Comparison of ENCODE assay signal across 1 cellular context in the genomic region with DNA sequence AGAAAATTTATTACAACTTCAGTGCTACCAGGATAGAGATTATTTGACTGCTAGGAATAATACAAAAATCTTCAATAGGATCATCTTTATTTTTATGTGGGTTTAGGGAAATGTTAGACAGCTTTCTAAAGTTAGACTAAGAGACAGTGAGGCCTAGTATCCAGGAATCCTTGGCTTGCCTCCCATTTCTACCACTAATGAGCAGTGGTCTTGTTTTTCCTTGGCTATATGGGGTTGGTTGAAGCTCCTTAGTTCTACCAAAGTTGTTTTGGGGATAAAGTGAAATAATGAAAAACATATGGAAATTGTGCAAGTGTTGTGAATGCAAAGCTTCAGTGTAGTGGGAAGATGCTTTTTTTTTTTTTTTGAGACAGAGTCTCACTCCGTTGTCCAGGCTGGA.
TF ChIP-seq lines count a peak whose summit lies in the region.

No MANE protein-coding gene starts in this region.

TF ChIP-seq in GM23338, 12 proteins besides CTCF, POLR2A, EP300 and RAD21 (continued from another document):
- TF ChIP-seq, protein P1, sequence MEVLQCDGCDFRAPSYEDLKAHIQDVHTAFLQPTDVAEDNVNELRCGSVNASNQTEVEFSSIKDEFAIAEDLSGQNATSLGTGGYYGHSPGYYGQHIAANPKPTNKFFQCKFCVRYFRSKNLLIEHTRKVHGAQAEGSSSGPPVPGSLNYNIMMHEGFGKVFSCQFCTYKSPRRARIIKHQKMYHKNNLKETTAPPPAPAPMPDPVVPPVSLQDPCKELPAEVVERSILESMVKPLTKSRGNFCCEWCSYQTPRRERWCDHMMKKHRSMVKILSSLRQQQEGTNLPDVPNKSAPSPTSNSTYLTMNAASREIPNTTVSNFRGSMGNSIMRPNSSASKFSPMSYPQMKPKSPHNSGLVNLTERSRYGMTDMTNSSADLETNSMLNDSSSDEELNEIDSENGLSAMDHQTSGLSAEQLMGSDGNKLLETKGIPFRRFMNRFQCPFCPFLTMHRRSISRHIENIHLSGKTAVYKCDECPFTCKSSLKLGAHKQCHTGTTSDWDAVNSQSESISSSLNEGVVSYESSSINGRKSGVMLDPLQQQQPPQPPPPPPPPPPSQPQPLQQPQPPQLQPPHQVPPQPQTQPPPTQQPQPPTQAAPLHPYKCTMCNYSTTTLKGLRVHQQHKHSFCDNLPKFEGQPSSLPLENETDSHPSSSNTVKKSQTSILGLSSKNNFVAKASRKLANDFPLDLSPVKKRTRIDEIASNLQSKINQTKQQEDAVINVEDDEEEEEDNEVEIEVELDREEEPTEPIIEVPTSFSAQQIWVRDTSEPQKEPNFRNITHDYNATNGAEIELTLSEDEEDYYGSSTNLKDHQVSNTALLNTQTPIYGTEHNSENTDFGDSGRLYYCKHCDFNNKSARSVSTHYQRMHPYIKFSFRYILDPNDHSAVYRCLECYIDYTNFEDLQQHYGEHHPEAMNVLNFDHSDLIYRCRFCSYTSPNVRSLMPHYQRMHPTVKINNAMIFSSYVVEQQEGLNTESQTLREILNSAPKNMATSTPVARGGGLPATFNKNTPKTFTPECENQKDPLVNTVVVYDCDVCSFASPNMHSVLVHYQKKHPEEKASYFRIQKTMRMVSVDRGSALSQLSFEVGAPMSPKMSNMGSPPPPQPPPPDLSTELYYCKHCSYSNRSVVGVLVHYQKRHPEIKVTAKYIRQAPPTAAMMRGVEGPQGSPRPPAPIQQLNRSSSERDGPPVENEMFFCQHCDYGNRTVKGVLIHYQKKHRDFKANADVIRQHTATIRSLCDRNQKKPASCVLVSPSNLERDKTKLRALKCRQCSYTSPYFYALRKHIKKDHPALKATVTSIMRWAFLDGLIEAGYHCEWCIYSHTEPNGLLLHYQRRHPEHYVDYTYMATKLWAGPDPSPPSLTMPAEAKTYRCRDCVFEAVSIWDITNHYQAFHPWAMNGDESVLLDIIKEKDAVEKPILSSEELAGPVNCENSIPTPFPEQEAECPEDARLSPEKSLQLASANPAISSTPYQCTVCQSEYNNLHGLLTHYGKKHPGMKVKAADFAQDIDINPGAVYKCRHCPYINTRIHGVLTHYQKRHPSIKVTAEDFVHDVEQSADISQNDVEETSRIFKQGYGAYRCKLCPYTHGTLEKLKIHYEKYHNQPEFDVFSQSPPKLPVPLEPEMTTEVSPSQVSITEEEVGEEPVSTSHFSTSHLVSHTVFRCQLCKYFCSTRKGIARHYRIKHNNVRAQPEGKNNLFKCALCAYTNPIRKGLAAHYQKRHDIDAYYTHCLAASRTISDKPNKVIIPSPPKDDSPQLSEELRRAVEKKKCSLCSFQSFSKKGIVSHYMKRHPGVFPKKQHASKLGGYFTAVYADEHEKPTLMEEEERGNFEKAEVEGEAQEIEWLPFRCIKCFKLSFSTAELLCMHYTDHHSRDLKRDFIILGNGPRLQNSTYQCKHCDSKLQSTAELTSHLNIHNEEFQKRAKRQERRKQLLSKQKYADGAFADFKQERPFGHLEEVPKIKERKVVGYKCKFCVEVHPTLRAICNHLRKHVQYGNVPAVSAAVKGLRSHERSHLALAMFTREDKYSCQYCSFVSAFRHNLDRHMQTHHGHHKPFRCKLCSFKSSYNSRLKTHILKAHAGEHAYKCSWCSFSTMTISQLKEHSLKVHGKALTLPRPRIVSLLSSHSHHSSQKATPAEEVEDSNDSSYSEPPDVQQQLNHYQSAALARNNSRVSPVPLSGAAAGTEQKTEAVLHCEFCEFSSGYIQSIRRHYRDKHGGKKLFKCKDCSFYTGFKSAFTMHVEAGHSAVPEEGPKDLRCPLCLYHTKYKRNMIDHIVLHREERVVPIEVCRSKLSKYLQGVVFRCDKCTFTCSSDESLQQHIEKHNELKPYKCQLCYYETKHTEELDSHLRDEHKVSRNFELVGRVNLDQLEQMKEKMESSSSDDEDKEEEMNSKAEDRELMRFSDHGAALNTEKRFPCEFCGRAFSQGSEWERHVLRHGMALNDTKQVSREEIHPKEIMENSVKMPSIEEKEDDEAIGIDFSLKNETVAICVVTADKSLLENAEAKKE (CRISPR knock-in tag; IDR thresholded peaks at IDR 0.05), result no peak
- TF ChIP-seq ZNF331 (CRISPR knock-in tag; IDR thresholded peaks at IDR 0.05; ENCODE audit: low read depth), result no peak
